ENCODE assay signal across 14 cellular contexts in the genomic region with DNA sequence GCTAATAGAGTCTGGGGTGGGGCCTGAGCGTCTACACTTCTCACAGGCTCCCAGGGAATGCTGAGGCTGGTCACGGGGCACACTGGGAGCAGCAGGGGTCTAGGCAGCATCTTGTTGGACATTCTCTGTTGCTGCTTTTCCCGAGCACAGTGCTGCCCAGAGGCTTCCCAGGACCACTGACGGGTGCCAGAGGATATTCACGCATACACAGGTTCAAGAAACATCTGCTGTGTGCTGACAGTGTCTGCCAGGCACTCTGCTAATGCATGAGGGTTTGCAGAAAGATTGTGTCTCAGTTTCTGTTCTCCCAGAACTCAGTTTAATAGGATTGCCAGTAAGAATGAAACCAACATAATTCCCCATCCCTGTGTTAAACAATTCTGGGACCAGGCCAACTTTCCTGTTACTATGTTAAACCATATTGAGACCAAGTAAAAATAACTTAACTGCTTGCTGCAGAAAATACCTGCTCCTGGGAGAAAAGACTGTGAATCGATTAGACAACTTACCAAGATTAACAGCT. TPM values are rescaled to one million over a fixed set of nuclear protein-coding genes. Genes with fewer than 3 reads are reported as not detected.
DNase-seq lines count a peak whose midpoint lies in the region; ATAC-seq and TF ChIP-seq lines count a peak whose summit lies in the region.
"Had no signal": no experiment of that assay in that cellular context is flagged by ENCODE, and none has a peak within 500 bp of the region (broad histone marks: within the 10 kb centered on the region; RNA-seq: fewer than 3 reads in every experiment).

No MANE protein-coding gene starts in this region.

- H2AFZ ChIP-seq in mesenchymal stem cell (ENCODE audit: low read depth, low read length) = no peak overlapping the region

- no peak overlapping the region for H2BK5ac ChIP-seq in mesenchymal stem cell (ENCODE audit: low read depth, low read length, poor library complexity, severe bottlenecking)

- H2BK12ac ChIP-seq in mesenchymal stem cell (ENCODE audit: low read length in 2 of 2) = peak overlapping the region in 1 of 2 experiments; percentile 87

- 66% methylated on average over 6 of the region's 6 CpGs for WGBS in right cardiac atrium
- WGBS in mesenchymal stem cell = 74% methylated on average over 6 of the region's 6 CpGs
- WGBS in prostate gland = 67% methylated on average over 6 of the region's 6 CpGs

- peaks cover 25% of the 10 kb centered on the region for H3K36me3 Mint-ChIP-seq in activated T-helper 2 cell treated with anti-CD3 and anti-CD28 coated beads, Interferon-gamma antibody, Interleukin-2, Interleukin-4, amounts not matched to agents 10 μg/mL and 5 μg/mL and 100 μg/mL, durations not matched to agents 14 hours and 24 hours and 36 hours (ENCODE audit: low read depth)
- H3K36me3 Mint-ChIP-seq: activated naive CD4-positive, alpha-beta T cell treated with anti-CD3 and anti-CD28 coated beads, Interleukin-2, amount 50 U/mL, for 72 hours had no signal

- H3K14ac ChIP-seq in mesenchymal stem cell (ENCODE audit: low read length in 2 of 2) = peak overlapping the region in 1 of 2 experiments; percentile 87

- no peak overlapping the region for H3K23ac ChIP-seq in mesenchymal stem cell (ENCODE audit: low read length in 2 of 2)

- no peak overlapping the region for H3K27ac ChIP-seq in right cardiac atrium (ENCODE audit: low read length)
- H3K27ac ChIP-seq in mesenchymal stem cell (ENCODE audit: low read length, poor library complexity, severe bottlenecking) = no peak overlapping the region
- H3K27ac ChIP-seq in vagina = peak overlapping the region; percentile 69
- H3K27ac ChIP-seq in prostate gland = no peak overlapping the region
- H3K27ac ChIP-seq: lower lobe of right lung, thoracic aorta had no signal

- H3K4me3 Mint-ChIP-seq in activated T-helper 2 cell treated with anti-CD3 and anti-CD28 coated beads, Interferon-gamma antibody, Interleukin-2, Interleukin-4, amounts not matched to agents 10 μg/mL and 5 μg/mL and 100 μg/mL, durations not matched to agents 14 hours and 24 hours and 36 hours (ENCODE audit: low read depth) = no peak overlapping the region

- no peak overlapping the region for H2BK15ac ChIP-seq in mesenchymal stem cell (ENCODE audit: low read depth, poor library complexity, severe bottlenecking)

- H2AK5ac ChIP-seq in mesenchymal stem cell (ENCODE audit: low read length, severe bottlenecking) = no peak overlapping the region

- no peak for TF ChIP-seq CTCF in astrocyte of the spinal cord (IDR thresholded peaks at IDR 0.05; ENCODE audit: low read depth, low read length)
- TF ChIP-seq CTCF in vagina (IDR thresholded peaks at IDR 0.05) = no peak
- no peak for TF ChIP-seq CTCF in prostate gland (IDR thresholded peaks at IDR 0.05)

- H3K27me3 Mint-ChIP-seq in activated T-helper 2 cell treated with anti-CD3 and anti-CD28 coated beads, Interferon-gamma antibody, Interleukin-2, Interleukin-4, amounts not matched to agents 10 μg/mL and 5 μg/mL and 100 μg/mL, durations not matched to agents 14 hours and 24 hours and 36 hours (ENCODE audit: low read depth) = no peaks in the 10 kb centered on the region

- peak overlapping the region; percentile 42 for H3K9ac ChIP-seq in mesenchymal stem cell (ENCODE audit: low read length)

- DNase-seq in left ventricle myocardium superior = no peak
- DNase-seq in right cardiac atrium = no peak
- DNase-seq in astrocyte of the spinal cord (ENCODE audit: low read depth, low spot score) = peak; percentile 44
- DNase-seq in mesenchymal stem cell = peak; percentile 52
- no peak for DNase-seq in vagina (ENCODE audit: extremely low spot score in 2 of 2)
- DNase-seq in stimulated activated CD4-positive, alpha-beta T cell treated with anti-CD3 and anti-CD28 coated beads, Interleukin-4, amount 100 ng/mL, for 4 hours = no peak
- no peak for DNase-seq in prostate gland (ENCODE audit: low spot score)
- no peak for DNase-seq in activated T-helper 2 cell treated with anti-CD3 and anti-CD28 coated beads, Interferon-gamma antibody, Interleukin-2, Interleukin-4, amounts not matched to agents 10 μg/mL and 5 μg/mL and 100 μg/mL, durations not matched to agents 14 hours and 24 hours and 36 hours (ENCODE audit: low spot score)
- DNase-seq: activated CD8-positive, alpha-beta memory T cell treated with anti-CD3 and anti-CD28 coated beads, Interleukin-2, amount 50 U/mL, for 4 hours; lower lobe of right lung had no signal

- no peak overlapping the region for H4K91ac ChIP-seq in mesenchymal stem cell (ENCODE audit: low read length)

- no peak overlapping the region for H3K4me2 ChIP-seq in mesenchymal stem cell (ENCODE audit: low read length, poor library complexity, severe bottlenecking)

- TF ChIP-seq POLR2A in vagina (IDR thresholded peaks at IDR 0.05) = no peak
- no peak for TF ChIP-seq POLR2A in prostate gland (IDR thresholded peaks at IDR 0.05)

- H3K79me1 ChIP-seq in mesenchymal stem cell (replicated peaks; ENCODE audit: low read length, poor library complexity, severe bottlenecking) = peaks cover 4% of the 10 kb centered on the region

- ATAC-seq in left ventricle myocardium superior (peak; percentile 47), right cardiac atrium (no peak)
- ATAC-seq: HCT116 had no signal

- H3K4me1 Mint-ChIP-seq in activated T-helper 2 cell treated with anti-CD3 and anti-CD28 coated beads, Interferon-gamma antibody, Interleukin-2, Interleukin-4, amounts not matched to agents 10 μg/mL and 5 μg/mL and 100 μg/mL, durations not matched to agents 14 hours and 24 hours and 36 hours (ENCODE audit: low read depth) = peaks cover 20% of the 10 kb centered on the region

- peak overlapping the region; percentile 50 to 88 for H3K18ac ChIP-seq in mesenchymal stem cell (ENCODE audit: low read depth in 1 of 2, low read length in 2 of 2)

- intact Hi-C loops in left ventricle myocardium superior (cut with micrococcal nuclease) (no loop called here), right cardiac atrium (cut with DNase I) (no loop called here), vagina (cut with DNase I) (no loop called here), prostate gland (cut with DNase I) (loop anchor here (10.0 kb wide), 1 partner anchor 62 kb away; no protein-coding TSS in a partner anchor)
- intact Hi-C loops in activated T-helper 2 cell treated with anti-CD3 and anti-CD28 coated beads, Interferon-gamma antibody, Interleukin-2, Interleukin-4, amounts not matched to agents 10 μg/mL and 5 μg/mL and 100 μg/mL, durations not matched to agents 14 hours and 24 hours and 36 hours (cut with micrococcal nuclease) = no loop called here

- H3K9me3 Mint-ChIP-seq in activated T-helper 2 cell treated with anti-CD3 and anti-CD28 coated beads, Interferon-gamma antibody, Interleukin-2, Interleukin-4, amounts not matched to agents 10 μg/mL and 5 μg/mL and 100 μg/mL, durations not matched to agents 14 hours and 24 hours and 36 hours = no peaks in the 10 kb centered on the region
- H3K9me3 Mint-ChIP-seq: activated naive CD4-positive, alpha-beta T cell treated with anti-CD3 and anti-CD28 coated beads, Interleukin-2, amount 50 U/mL, for 72 hours had no signal

- H3K4me1 ChIP-seq in right cardiac atrium (ENCODE audit: control insufficient read depth, insufficient read depth, low read length) (no peaks in the 10 kb centered on the region), mesenchymal stem cell (ENCODE audit: control insufficient read depth, insufficient read depth, low read depth, low read length) (peaks cover 18% of the 10 kb centered on the region), vagina (peaks cover 41% of the 10 kb centered on the region), prostate gland (replicated peaks) (no peaks in the 10 kb centered on the region)

- H3K27ac Mint-ChIP-seq in activated T-helper 2 cell treated with anti-CD3 and anti-CD28 coated beads, Interferon-gamma antibody, Interleukin-2, Interleukin-4, amounts not matched to agents 10 μg/mL and 5 μg/mL and 100 μg/mL, durations not matched to agents 14 hours and 24 hours and 36 hours = no peak overlapping the region

- peak overlapping the region; percentile 6 to 52 for H3K4ac ChIP-seq in mesenchymal stem cell (ENCODE audit: low read depth in 1 of 2, low read length in 2 of 2)

- H3K9me3 ChIP-seq in right cardiac atrium (ENCODE audit: control insufficient read depth, low read length) (no peaks in the 10 kb centered on the region), mesenchymal stem cell (ENCODE audit: control insufficient read depth, low read length) (no peaks in the 10 kb centered on the region), vagina (no peaks in the 10 kb centered on the region), prostate gland (no peaks in the 10 kb centered on the region)
- H3K9me3 ChIP-seq: lower lobe of right lung, thoracic aorta had no signal

- in situ Hi-C loops in astrocyte of the spinal cord (cut with HindIII; ENCODE audit: low sequenced_read_pairs) = no loop called here

- no peaks in the 10 kb centered on the region for H3K27me3 ChIP-seq in right cardiac atrium (ENCODE audit: control insufficient read depth, insufficient read depth)
- no peaks in the 10 kb centered on the region for H3K27me3 ChIP-seq in mesenchymal stem cell (ENCODE audit: control insufficient read depth in 1 of 2, insufficient read depth in 1 of 2, low read length in 2 of 2)
- no peaks in the 10 kb centered on the region for H3K27me3 ChIP-seq in vagina
- no peaks in the 10 kb centered on the region for H3K27me3 ChIP-seq in prostate gland (replicated peaks; ENCODE audit: insufficient read depth)

- H3K36me3 ChIP-seq in mesenchymal stem cell (ENCODE audit: control insufficient read depth in 1 of 2, insufficient read depth in 2 of 2, low read depth in 1 of 2, low read length in 2 of 2) (peaks cover 30 to 38% of the 10 kb centered on the region in 2 experiments), vagina (peaks cover 0 to 7% of the 10 kb centered on the region in 2 donors), prostate gland (no peaks in the 10 kb centered on the region)
- H3K36me3 ChIP-seq: thoracic aorta had no signal

- no peak overlapping the region for H2BK120ac ChIP-seq in mesenchymal stem cell (ENCODE audit: low read depth, low read length)

- H4K8ac ChIP-seq in mesenchymal stem cell (ENCODE audit: low read length) = peak overlapping the region; percentile 1

- H3K4me3 ChIP-seq in right cardiac atrium (ENCODE audit: low read length) (no peak overlapping the region), astrocyte of the spinal cord (ENCODE audit: low read depth, low read length) (no peak overlapping the region), mesenchymal stem cell (ENCODE audit: insufficient read depth in 1 of 2, low read depth in 1 of 2, low read length in 2 of 2) (peak overlapping the region in 1 of 2 experiments; percentile 61), vagina (no peak overlapping the region), prostate gland (no peak overlapping the region)
- H3K4me3 ChIP-seq: lower lobe of right lung, thoracic aorta had no signal

RNA-seq across cellular contexts. Expression of a gene that starts 24.0 kb away (rescaled TPM):
- total RNA-seq in left ventricle myocardium superior = not detected
- total RNA-seq in right cardiac atrium = not detected
- polyA plus RNA-seq in right cardiac atrium = 0.11 TPM
- polyA plus RNA-seq in mesenchymal stem cell (2013, experiment 1 of 2) = 0.06 TPM
- polyA plus RNA-seq in mesenchymal stem cell (2013, experiment 2 of 2) = not detected
- total RNA-seq in vagina = 4.7 TPM
- total RNA-seq in prostate gland = under 1 TPM in 1 of 2 donors, not detected in 1; 0.55 TPM
- total RNA-seq in activated T-helper 2 cell treated with anti-CD3 and anti-CD28 coated beads, Interferon-gamma antibody, Interleukin-2, Interleukin-4, amounts not matched to agents 10 μg/mL and 5 μg/mL and 100 μg/mL, durations not matched to agents 14 hours and 24 hours and 36 hours = 0.41 TPM in 1 of 2 replicates, not detected in the other
- total RNA-seq: A673; activated naive CD4-positive, alpha-beta T cell treated with anti-CD3 and anti-CD28 coated beads, Interleukin-2, amount 50 U/mL, for 72 hours; lower lobe of right lung; thoracic aorta had no signal

RNA-seq across cellular contexts. Expression of a gene that starts 54.7 kb away (rescaled TPM):
- 10.1 TPM for total RNA-seq in left ventricle myocardium superior
- total RNA-seq in right cardiac atrium = 10 to 100 TPM; 35.8 to 50.9 (median 37.2) TPM
- 19.5 TPM for polyA plus RNA-seq in right cardiac atrium
- polyA plus RNA-seq in mesenchymal stem cell (2013, experiment 1 of 2) = 15.8 TPM
- polyA plus RNA-seq in mesenchymal stem cell (2013, experiment 2 of 2) = 15.7 TPM
- total RNA-seq in vagina = 48.6 TPM
- 10 to 100 TPM; 23.3 to 85.7 TPM for total RNA-seq in prostate gland
- 25.8 and 27.4 TPM in 2 replicates for total RNA-seq in activated T-helper 2 cell treated with anti-CD3 and anti-CD28 coated beads, Interferon-gamma antibody, Interleukin-2, Interleukin-4, amounts not matched to agents 10 μg/mL and 5 μg/mL and 100 μg/mL, durations not matched to agents 14 hours and 24 hours and 36 hours

Comparison
In these comparisons a context has a peak if more than half of its experiments do, and no peak if none do; other contexts are left out.
1. DNase-seq: peak in astrocyte of the spinal cord (single experiment) and mesenchymal stem cell (single experiment); none in left ventricle myocardium superior (single experiment), right cardiac atrium (0 of 3), vagina (0 of 2), stimulated activated CD4-positive, alpha-beta T cell treated with anti-CD3 and anti-CD28 coated beads, Interleukin-4, amount 100 ng/mL, for 4 hours (0 of 2), prostate gland (single experiment) and activated T-helper 2 cell treated with anti-CD3 and anti-CD28 coated beads, Interferon-gamma antibody, Interleukin-2, Interleukin-4, amounts not matched to agents 10 μg/mL and 5 μg/mL and 100 μg/mL, durations not matched to agents 14 hours and 24 hours and 36 hours (single experiment).